8 cellular contexts compared by ENCODE assay signal in genomic region chr14:100221419-100222218, GRCh38. TPM values are rescaled to one million over a fixed set of nuclear protein-coding genes. Genes with fewer than 3 reads are reported as not detected.
DNase-seq lines count a peak whose midpoint lies in the region; ATAC-seq and TF ChIP-seq lines count a peak whose summit lies in the region.

No MANE protein-coding gene starts in this region.

- peak; percentile 93 for ATAC-seq in HG03280 (IDR thresholded peaks at IDR 0.05; ENCODE audit: unreplicated experiment)
- ATAC-seq in activated T-cell treated with anti-CD3 and anti-CD28 coated beads, Interleukin-2, amount 50 U/mL, for 72 hours (replicated peaks in 1 of 2), result peak; percentile 92 to 93

- H3K27ac Mint-ChIP-seq in activated T-cell treated with anti-CD3 and anti-CD28 coated beads, Interleukin-2, amount 50 U/mL, for 72 hours, result no peak overlapping the region
- H3K27ac Mint-ChIP-seq in progenitor cell of endocrine pancreas, result no peak overlapping the region

- peak overlapping the region; percentile 85 to 100 (median 96) for H3K4me2 ChIP-seq in BLaER1 treated with 17β-estradiol and CSF1 and Interleukin-3, amounts not matched to agents 10 nM and 100 nM

- peaks cover 7% of the 10 kb centered on the region for H3K4me1 Mint-ChIP-seq in activated T-cell treated with anti-CD3 and anti-CD28 coated beads, Interleukin-2, amount 50 U/mL, for 72 hours (ENCODE audit: low read depth)
- no peaks in the 10 kb centered on the region for H3K4me1 Mint-ChIP-seq in progenitor cell of endocrine pancreas (ENCODE audit: low read depth)

- peak overlapping the region; percentile 56 to 80 (median 73); a peak in 21 of 22 replicates for H3K27ac ChIP-seq in BLaER1 treated with 17β-estradiol and CSF1 and Interleukin-3, amounts not matched to agents 10 nM and 100 nM

- TF ChIP-seq POLR2A in GM19193 (IDR thresholded peaks at IDR 0.05; ENCODE audit: extremely low read depth, insufficient read depth, insufficient read length), result peak; percentile 58

- H3K9ac ChIP-seq in BLaER1 treated with 17β-estradiol and CSF1 and Interleukin-3, amounts not matched to agents 10 nM and 100 nM, result peak overlapping the region; percentile 64 to 79 (median 74)

- H3K36me3 Mint-ChIP-seq in activated T-cell treated with anti-CD3 and anti-CD28 coated beads, Interleukin-2, amount 50 U/mL, for 72 hours (ENCODE audit: insufficient read depth in 2 of 2), result no peaks in the 10 kb centered on the region
- no peaks in the 10 kb centered on the region for H3K36me3 Mint-ChIP-seq in progenitor cell of endocrine pancreas (ENCODE audit: insufficient read depth)

- no peaks in the 10 kb centered on the region for H3K27me3 Mint-ChIP-seq in activated T-cell treated with anti-CD3 and anti-CD28 coated beads, Interleukin-2, amount 50 U/mL, for 72 hours (ENCODE audit: low read depth)
- H3K27me3 Mint-ChIP-seq in progenitor cell of endocrine pancreas, result no peaks in the 10 kb centered on the region

- no peak overlapping the region for H3K4me3 Mint-ChIP-seq in activated T-cell treated with anti-CD3 and anti-CD28 coated beads, Interleukin-2, amount 50 U/mL, for 72 hours
- H3K4me3 Mint-ChIP-seq in progenitor cell of endocrine pancreas (ENCODE audit: low read depth), result no peak overlapping the region

- DNase-seq in NOMO-1 treated with DMSO at 0.1 percent for 48 hours (lab: John Stamatoyannopoulos, UW; ENCODE audit: unreplicated experiment) (peak; percentile 89), glomerular visceral epithelial cell (ENCODE audit: extremely low spot score) (peak; percentile 61), progenitor cell of endocrine pancreas (ENCODE audit: low spot score, unreplicated experiment) (peak; percentile 47), germinal center (ENCODE audit: low spot score) (no peak)
- peak; percentile 72 to 75 for DNase-seq in activated T-cell treated with anti-CD3 and anti-CD28 coated beads, Interleukin-2, amount 50 U/mL, for 72 hours

- no peaks in the 10 kb centered on the region for H3K9me3 Mint-ChIP-seq in activated T-cell treated with anti-CD3 and anti-CD28 coated beads, Interleukin-2, amount 50 U/mL, for 72 hours
- H3K9me3 Mint-ChIP-seq in progenitor cell of endocrine pancreas (ENCODE audit: low read depth), result no peaks in the 10 kb centered on the region

- H4K20me1 ChIP-seq in BLaER1 treated with 17β-estradiol and CSF1 and Interleukin-3, amounts not matched to agents 10 nM and 100 nM, result peaks cover 0 to 21% (median 0%) of the 10 kb centered on the region in 11 experiments; a peak in 3 of 22 replicates

- no peaks in the 10 kb centered on the region for H3K9me3 ChIP-seq in BLaER1 treated with 17β-estradiol and CSF1 and Interleukin-3, amounts not matched to agents 10 nM and 100 nM (replicated peaks in 1 of 11)

- no peak for TF ChIP-seq CTCF in progenitor cell of endocrine pancreas (IDR thresholded peaks at IDR 0.05; ENCODE audit: unreplicated experiment)

- no peaks in the 10 kb centered on the region for H3K27me3 ChIP-seq in BLaER1 treated with 17β-estradiol and CSF1 and Interleukin-3, amounts not matched to agents 10 nM and 100 nM

- H3K4me3 ChIP-seq in BLaER1 treated with 17β-estradiol and CSF1 and Interleukin-3, amounts not matched to agents 10 nM and 100 nM, result peak overlapping the region; percentile 49 to 68 (median 60)

- 0 out of 22 replicates have a peak, but pooled peaks cover 0 to under 1% (median 0%) of the 10 kb centered on the region in 11 experiments for H3K36me3 ChIP-seq in BLaER1 treated with 17β-estradiol and CSF1 and Interleukin-3, amounts not matched to agents 10 nM and 100 nM

- peaks cover 53 to 69% (median 64%) of the 10 kb centered on the region in 10 experiments for H3K4me1 ChIP-seq in BLaER1 treated with 17β-estradiol and CSF1 and Interleukin-3, amounts not matched to agents 10 nM and 100 nM

RNA-seq across cellular contexts. Expression of gene YY1, which starts 17.3 kb away (rescaled TPM):
- 10 to 100 TPM; 93.0 to 99.8 TPM for total RNA-seq in activated T-cell treated with anti-CD3 and anti-CD28 coated beads, Interleukin-2, amount 50 U/mL, for 72 hours
- 86.6 and 90.2 TPM in 2 replicates for total RNA-seq in progenitor cell of endocrine pancreas
